ENCODE assay signal across 22 cellular contexts in the genomic region with DNA sequence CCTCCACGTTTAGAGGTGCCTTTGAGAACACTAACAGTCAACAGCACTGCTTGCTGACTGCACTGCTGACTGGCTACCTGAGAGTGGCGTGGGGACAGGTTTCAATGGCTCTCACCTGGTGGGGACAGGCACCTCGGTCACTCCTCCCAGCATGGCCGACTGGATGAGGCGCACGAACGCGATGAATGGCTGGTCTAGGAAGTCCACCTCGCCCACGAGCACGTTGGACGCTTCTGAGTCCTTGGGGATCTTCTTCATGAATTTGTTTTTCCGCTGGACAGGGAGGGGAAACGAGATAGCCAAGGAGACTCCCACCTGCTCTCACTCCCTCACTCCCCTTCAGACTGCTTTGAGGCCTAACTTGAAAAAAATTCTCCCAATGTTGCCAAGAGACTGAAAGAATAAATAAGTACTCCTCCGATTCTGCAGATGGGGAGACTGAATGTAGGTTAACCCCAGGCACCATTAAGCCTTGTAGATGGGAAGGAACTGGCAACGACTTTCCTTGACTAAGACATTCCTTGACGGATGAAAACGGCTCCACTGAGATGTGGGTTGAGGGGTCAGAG. TPM values are rescaled to one million over a fixed set of nuclear protein-coding genes. Genes with fewer than 3 reads are reported as not detected.
A peak's percentile ranks its signal among the peaks of the same experiment; 100 is the strongest.
DNase-seq lines count a peak whose midpoint lies in the region; FAIRE-seq and TF ChIP-seq lines count a peak whose summit lies in the region.
"Had no signal": no experiment of that assay in that cellular context is flagged by ENCODE, and none has a peak within 500 bp of the region (broad histone marks: within the 10 kb centered on the region; RNA-seq: fewer than 3 reads in every experiment).

No MANE protein-coding gene starts in this region.

- H2AK5ac ChIP-seq in trophoblast cell (ENCODE audit: low read length) = no peak overlapping the region

- WGBS in trophoblast cell (ENCODE audit: extremely low coverage, insufficient coverage, insufficient read length) = no CpG with 5 or more reads among the region's 18 CpGs

- H3K4me3 Mint-ChIP-seq in nephron = no peak overlapping the region
- H3K4me3 Mint-ChIP-seq: CD4-positive, CD25-positive, alpha-beta regulatory T cell; CD8-positive, alpha-beta memory T cell; GM23338; HFFc6; IgD-negative memory B cell had no signal

- H4K91ac ChIP-seq in trophoblast cell (ENCODE audit: low read depth, low read length) = no peak overlapping the region

- H3K27ac Mint-ChIP-seq in nephron = peak overlapping the region; percentile 67 to 89 (median 78)
- H3K27ac Mint-ChIP-seq: CD4-positive, CD25-positive, alpha-beta regulatory T cell; GM23338; HFFc6; IgD-negative memory B cell had no signal

- H3K9me3 Mint-ChIP-seq in nephron = no peaks in the 10 kb centered on the region
- H3K9me3 Mint-ChIP-seq: CD4-positive, CD25-positive, alpha-beta regulatory T cell; CD8-positive, alpha-beta memory T cell; GM23338; HFFc6; IgD-negative memory B cell had no signal

- no peak overlapping the region for H3K9ac ChIP-seq in trophoblast cell (ENCODE audit: low read length)

- H3K36me3 Mint-ChIP-seq in nephron (ENCODE audit: low read depth) = peaks cover 3% of the 10 kb centered on the region

- no peaks in the 10 kb centered on the region for H3K27me3 Mint-ChIP-seq in nephron (ENCODE audit: low read depth)
- H3K27me3 Mint-ChIP-seq: CD4-positive, CD25-positive, alpha-beta regulatory T cell; CD8-positive, alpha-beta memory T cell; IgD-negative memory B cell had no signal

- peaks cover 1% of the 10 kb centered on the region for H3K9me3 ChIP-seq in trophoblast cell (ENCODE audit: insufficient read depth, low read depth, low read length)
- H3K9me3 ChIP-seq: BE2C had no signal

- H3K27me3 ChIP-seq in trophoblast cell (ENCODE audit: insufficient read depth, low read length) = no peaks in the 10 kb centered on the region
- H3K27me3 ChIP-seq: BE2C had no signal

- DNase-seq in left kidney (ENCODE audit: low read depth, low spot score) (peak; percentile 71), trophoblast cell (no peak), NCI-H524 treated with DMSO at 0.1 percent for 48 hours (lab: John Stamatoyannopoulos, UW) (no peak), frontal cortex (ENCODE audit: low spot score in 2 of 2) (no peak), COLO668 (lab: John Stamatoyannopoulos, UW; ENCODE audit: unreplicated experiment) (no peak)
- DNase-seq: ACHN; BE2C; C1 segment of cervical spinal cord; CD4-positive, CD25-positive, alpha-beta regulatory T cell; CD8-positive, alpha-beta memory T cell; DMS153; DMS79; GDM1; H7; HFFc6 had no signal

- H3K18ac ChIP-seq in trophoblast cell (ENCODE audit: low read length) = no peak overlapping the region

- H3K14ac ChIP-seq in trophoblast cell (ENCODE audit: low read length) = no peak overlapping the region

- peak overlapping the region; percentile 27 for H3K4me3 ChIP-seq in trophoblast cell (ENCODE audit: low read depth, low read length)
- H3K4me3 ChIP-seq: GM23338 had no signal

- H3K27ac ChIP-seq in trophoblast cell (ENCODE audit: low read depth, low read length) = no peak overlapping the region

- no peak overlapping the region for H2AFZ ChIP-seq in trophoblast cell (ENCODE audit: insufficient read depth, low read length, poor library complexity)
- H2AFZ ChIP-seq: GM23338 had no signal

- H2BK120ac ChIP-seq in trophoblast cell (ENCODE audit: insufficient read depth, low read length, poor library complexity) = no peak overlapping the region

- no peak for FAIRE-seq in frontal cortex (lab: Jason Lieb, UNC)
- FAIRE-seq: A204.1, GM12892, GM18507, HTR-8/SVneo had no signal

- no peak overlapping the region for H4K8ac ChIP-seq in trophoblast cell (ENCODE audit: low read depth, low read length)

- peaks cover 15% of the 10 kb centered on the region for H3K4me1 Mint-ChIP-seq in nephron
- H3K4me1 Mint-ChIP-seq: CD4-positive, CD25-positive, alpha-beta regulatory T cell; CD8-positive, alpha-beta memory T cell; IgD-negative memory B cell had no signal

- peak overlapping the region; percentile 19 for H3K23ac ChIP-seq in trophoblast cell (ENCODE audit: low read length)

- no peak overlapping the region for H3K4me2 ChIP-seq in trophoblast cell (ENCODE audit: low read length)
- H3K4me2 ChIP-seq: GM23338 had no signal

- no peak overlapping the region for H2BK5ac ChIP-seq in trophoblast cell (ENCODE audit: low read depth, low read length, poor library complexity)

- H3K79me2 ChIP-seq in trophoblast cell (ENCODE audit: control insufficient read depth, insufficient read depth, low read length, poor library complexity) = no peaks in the 10 kb centered on the region

- H4K12ac ChIP-seq in trophoblast cell (ENCODE audit: low read depth, low read length) = no peak overlapping the region

- H3K79me1 ChIP-seq in trophoblast cell (ENCODE audit: low read length) = no peaks in the 10 kb centered on the region

- H3K4me1 ChIP-seq in trophoblast cell (ENCODE audit: control insufficient read depth in 1 of 2, insufficient read depth in 2 of 2, low read length in 2 of 2) = no peaks in the 10 kb centered on the region
- H3K4me1 ChIP-seq: BE2C had no signal

- no peak overlapping the region for H2BK12ac ChIP-seq in trophoblast cell (ENCODE audit: low read length)

- H3K4ac ChIP-seq in trophoblast cell (ENCODE audit: low read depth, low read length) = no peak overlapping the region

- H3K36me3 ChIP-seq in trophoblast cell (ENCODE audit: control insufficient read depth in 1 of 2, insufficient read depth in 2 of 2, low read length in 2 of 2) = no peaks in the 10 kb centered on the region
- H3K36me3 ChIP-seq: BE2C had no signal

- no peak for TF ChIP-seq CTCF in nephron (IDR thresholded peaks at IDR 0.05; ENCODE audit: unreplicated experiment in 3 of 3)

RNA-seq across cellular contexts. Expression of a gene that starts 57.3 kb away (rescaled TPM):
- polyA plus RNA-seq in trophoblast cell (2013) = 94.1 and 99.7 TPM in 2 replicates
- 28.1 TPM for total RNA-seq in frontal cortex
